Comparison of ENCODE assay signal across 25 cellular contexts in genomic region chr18:28043631-28044030, GRCh38.
"Had no signal": no experiment of that assay in that cellular context is flagged by ENCODE, and none has a peak within 500 bp of the region (broad histone marks: within the 10 kb centered on the region; RNA-seq: fewer than 3 reads in every experiment).

No MANE protein-coding gene starts in this region.

- H3K36me3 ChIP-seq: gastroesophageal sphincter, spleen, suprapubic skin, tibial nerve had no signal

- H3K9me3 Mint-ChIP-seq: activated CD4-positive, alpha-beta T cell treated with anti-CD3 and anti-CD28 coated beads, Interleukin-2, amount 10 ng/mL, durations not matched to agents 7 days and 5 days; activated naive CD4-positive, alpha-beta T cell treated with anti-CD3 and anti-CD28 coated beads, Interleukin-2, amount 10 ng/mL, durations not matched to agents 7 days and 5 days; activated naive CD8-positive, alpha-beta T cell treated with anti-CD3 and anti-CD28 coated beads, Interleukin-2, amount 10 ng/mL, durations not matched to agents 7 days and 5 days; WTC11 had no signal

- H3K36me3 Mint-ChIP-seq: activated naive CD4-positive, alpha-beta T cell treated with anti-CD3 and anti-CD28 coated beads, Interleukin-2, amount 10 ng/mL, durations not matched to agents 7 days and 5 days; activated naive CD8-positive, alpha-beta T cell treated with anti-CD3 and anti-CD28 coated beads, Interleukin-2, amount 10 ng/mL, durations not matched to agents 7 days and 5 days; WTC11 had no signal

- H3K27ac ChIP-seq: gastroesophageal sphincter, spleen, suprapubic skin, tibial nerve had no signal

- H3K4me3 Mint-ChIP-seq: activated CD4-positive, alpha-beta memory T cell treated with anti-CD3 and anti-CD28 coated beads, Interleukin-2, amount 10 ng/mL, durations not matched to agents 7 days and 5 days; activated CD4-positive, alpha-beta T cell treated with anti-CD3 and anti-CD28 coated beads, Interleukin-2, amount 10 ng/mL, durations not matched to agents 7 days and 5 days; activated naive CD4-positive, alpha-beta T cell treated with anti-CD3 and anti-CD28 coated beads, Interleukin-2, amount 10 ng/mL, durations not matched to agents 7 days and 5 days; activated naive CD8-positive, alpha-beta T cell treated with anti-CD3 and anti-CD28 coated beads, Interleukin-2, amount 10 ng/mL, durations not matched to agents 7 days and 5 days; activated T-cell treated with anti-CD3 and anti-CD28 coated beads, Interleukin-2, amount 50 U/mL, for 24 hours; effector memory CD8-positive, alpha-beta T cell; T-helper 17 cell; WTC11 had no signal

- H3K9ac ChIP-seq: parathyroid adenoma had no signal

- DNase-seq: activated CD4-positive, alpha-beta memory T cell treated with anti-CD3 and anti-CD28 coated beads, Interleukin-2, amount 10 ng/mL, durations not matched to agents 7 days and 5 days; activated CD4-positive, alpha-beta T cell treated with anti-CD3 and anti-CD28 coated beads for 1 hour; activated CD4-positive, alpha-beta T cell treated with anti-CD3 and anti-CD28 coated beads, Interleukin-2, amount 10 ng/mL, durations not matched to agents 7 days and 5 days; activated CD8-positive, alpha-beta memory T cell treated with anti-CD3 and anti-CD28 coated beads, Interleukin-2, amount 50 U/mL, for 48 hours; activated gamma-delta T cell; activated naive CD4-positive, alpha-beta T cell treated with anti-CD3 and anti-CD28 coated beads, Interleukin-2, amount 10 ng/mL, durations not matched to agents 7 days and 5 days; activated naive CD8-positive, alpha-beta T cell treated with anti-CD3 and anti-CD28 coated beads, Interleukin-2, amount 10 ng/mL, durations not matched to agents 7 days and 5 days; activated T-cell treated with anti-CD3 and anti-CD28 coated beads, Interleukin-2, amount 50 U/mL, for 24 hours; caudate nucleus; cortex of kidney; effector memory CD8-positive, alpha-beta T cell; head of caudate nucleus; left ventricle myocardium superior; occipital lobe; right cardiac atrium; spleen; stimulated activated naive CD4-positive, alpha-beta T cell; T-helper 17 cell; T1000 had no signal

- H3K27me3 ChIP-seq: gastroesophageal sphincter, spleen, suprapubic skin, tibial nerve had no signal

- H3K9me3 ChIP-seq: gastroesophageal sphincter, spleen, suprapubic skin, tibial nerve had no signal

- FAIRE-seq: endothelial cell of umbilical vein had no signal

- H3K4me3 ChIP-seq: gastroesophageal sphincter, spleen, suprapubic skin, tibial nerve had no signal

- H3K27me3 Mint-ChIP-seq: activated CD4-positive, alpha-beta memory T cell treated with anti-CD3 and anti-CD28 coated beads, Interleukin-2, amount 10 ng/mL, durations not matched to agents 7 days and 5 days; activated CD4-positive, alpha-beta T cell treated with anti-CD3 and anti-CD28 coated beads, Interleukin-2, amount 10 ng/mL, durations not matched to agents 7 days and 5 days; activated naive CD4-positive, alpha-beta T cell treated with anti-CD3 and anti-CD28 coated beads, Interleukin-2, amount 10 ng/mL, durations not matched to agents 7 days and 5 days; activated naive CD8-positive, alpha-beta T cell treated with anti-CD3 and anti-CD28 coated beads, Interleukin-2, amount 10 ng/mL, durations not matched to agents 7 days and 5 days; activated T-cell treated with anti-CD3 and anti-CD28 coated beads, Interleukin-2, amount 50 U/mL, for 24 hours; effector memory CD8-positive, alpha-beta T cell; T-helper 17 cell had no signal

- H3K27ac Mint-ChIP-seq: activated CD4-positive, alpha-beta memory T cell treated with anti-CD3 and anti-CD28 coated beads, Interleukin-2, amount 10 ng/mL, durations not matched to agents 7 days and 5 days; activated CD4-positive, alpha-beta T cell treated with anti-CD3 and anti-CD28 coated beads, Interleukin-2, amount 10 ng/mL, durations not matched to agents 7 days and 5 days; activated naive CD4-positive, alpha-beta T cell treated with anti-CD3 and anti-CD28 coated beads, Interleukin-2, amount 10 ng/mL, durations not matched to agents 7 days and 5 days; activated naive CD8-positive, alpha-beta T cell treated with anti-CD3 and anti-CD28 coated beads, Interleukin-2, amount 10 ng/mL, durations not matched to agents 7 days and 5 days; activated T-cell treated with anti-CD3 and anti-CD28 coated beads, Interleukin-2, amount 50 U/mL, for 24 hours; effector memory CD8-positive, alpha-beta T cell; T-helper 17 cell; WTC11 had no signal

- H3K4me1 Mint-ChIP-seq: activated CD4-positive, alpha-beta memory T cell treated with anti-CD3 and anti-CD28 coated beads, Interleukin-2, amount 10 ng/mL, durations not matched to agents 7 days and 5 days; activated CD4-positive, alpha-beta T cell treated with anti-CD3 and anti-CD28 coated beads, Interleukin-2, amount 10 ng/mL, durations not matched to agents 7 days and 5 days; activated naive CD4-positive, alpha-beta T cell treated with anti-CD3 and anti-CD28 coated beads, Interleukin-2, amount 10 ng/mL, durations not matched to agents 7 days and 5 days; activated naive CD8-positive, alpha-beta T cell treated with anti-CD3 and anti-CD28 coated beads, Interleukin-2, amount 10 ng/mL, durations not matched to agents 7 days and 5 days; T-helper 17 cell had no signal

- H3K4me1 ChIP-seq: gastroesophageal sphincter, suprapubic skin, tibial nerve had no signal
